ENCODE assay signal across 31 cellular contexts in genomic region chr14:100202712-100203111, GRCh38. TPM values are rescaled to one million over a fixed set of nuclear protein-coding genes. Genes with fewer than 3 reads are reported as not detected.
"Had no signal": no experiment of that assay in that cellular context is flagged by ENCODE, and none has a peak within 500 bp of the region (broad histone marks: within the 10 kb centered on the region; RNA-seq: fewer than 3 reads in every experiment).

No MANE protein-coding gene starts in this region.

- H3K27ac Mint-ChIP-seq: naive thymus-derived CD8-positive, alpha-beta T cell; natural killer cell treated with Interleukin-12 subunit alpha and Interleukin-12 subunit beta and Interleukin-15 and Interleukin-18, amount 100 ng/mL, for 72 hours; nephron progenitor cell; stimulated activated memory B cell treated with anti-CD40 and anti-IgM and Interleukin-4, amounts not matched to agents 10 μg/mL and 1 μg/mL and 100 μg/mL, for 72 hours; stimulated activated naive CD8-positive, alpha-beta T cell treated with anti-CD3 and anti-CD28 coated beads, Interleukin-15, amount 100 ng/mL, for 72 hours; type B pancreatic cell had no signal

- H3K36me3 ChIP-seq: neutrophil, pancreas, prostate gland, right atrium auricular region, spleen, suprapubic skin, tibial artery, transverse colon, upper lobe of right lung, uterus had no signal

- H3K27me3 Mint-ChIP-seq: stimulated activated memory B cell treated with anti-CD40 and anti-IgM and Interleukin-4, amounts not matched to agents 10 μg/mL and 1 μg/mL and 100 μg/mL, for 72 hours; stimulated activated naive CD8-positive, alpha-beta T cell treated with anti-CD3 and anti-CD28 coated beads, Interleukin-15, amount 100 ng/mL, for 72 hours; type B pancreatic cell had no signal

- DNase-seq: naive thymus-derived CD8-positive, alpha-beta T cell; nephron progenitor cell; nucleus accumbens; pancreas; retina; spleen; stimulated activated CD4-positive, alpha-beta T cell treated with anti-CD3 and anti-CD28 coated beads, Interleukin-12 subunit alpha, Interleukin-12 subunit beta, amount 100 ng/mL, for 4 hours; stimulated activated CD4-positive, alpha-beta T cell treated with anti-CD3 and anti-CD28 coated beads, Interleukin-1b, Interleukin-23, amount 100 ng/mL, for 48 hours; stimulated activated CD4-positive, alpha-beta T cell treated with anti-CD3 and anti-CD28 coated beads, Interleukin-4, amount 100 ng/mL, for 1 hour; stimulated activated CD4-positive, alpha-beta T cell treated with anti-CD3 and anti-CD28 coated beads, Interleukin-4, amount 100 ng/mL, for 4 hours; stimulated activated CD8-positive, alpha-beta memory T cell treated with anti-CD3 and anti-CD28 coated beads, Interleukin-4, amount 100 ng/mL, for 48 hours; stimulated activated naive CD4-positive, alpha-beta T cell; stimulated activated naive CD8-positive, alpha-beta T cell treated with anti-CD3 and anti-CD28 coated beads, Interleukin-15, amount 100 ng/mL, for 72 hours; stimulated activated naive CD8-positive, alpha-beta T cell treated with anti-CD3 and anti-CD28 coated beads, Interleukin-15, Interleukin-2, amounts not matched to agents 100 U/mL and 50 U/mL, for 24 hours; substantia nigra; testis; tibial artery; transverse colon; upper lobe of right lung; uterus had no signal

- H3K27me3 ChIP-seq: neutrophil, pancreas, right atrium auricular region, spleen, suprapubic skin, testis, tibial artery, transverse colon, upper lobe of right lung, uterus had no signal

- H3K27ac ChIP-seq: neutrophil, pancreas, prostate gland, right atrium auricular region, skin epidermis, spleen, suprapubic skin, testis, tibial artery, transverse colon, upper lobe of right lung, uterus had no signal

- H3K4me1 Mint-ChIP-seq: nephron progenitor cell; neural crest cell; stimulated activated memory B cell treated with anti-CD40 and anti-IgM and Interleukin-4, amounts not matched to agents 10 μg/mL and 1 μg/mL and 100 μg/mL, for 72 hours had no signal

- H3K4me2 ChIP-seq: smooth muscle cell had no signal

- ATAC-seq: naive thymus-derived CD8-positive, alpha-beta T cell; natural killer cell treated with Interleukin-12 subunit alpha and Interleukin-12 subunit beta and Interleukin-15 and Interleukin-18, amount 100 ng/mL, for 72 hours; pancreas; sciatic nerve; stimulated activated memory B cell treated with anti-CD40 and anti-IgM and Interleukin-4, amounts not matched to agents 10 μg/mL and 1 μg/mL and 100 μg/mL, for 72 hours; stimulated activated naive CD8-positive, alpha-beta T cell treated with anti-CD3 and anti-CD28 coated beads, Interleukin-15, amount 100 ng/mL, for 72 hours; stimulated activated naive CD8-positive, alpha-beta T cell treated with anti-CD3 and anti-CD28 coated beads, Interleukin-15, Interleukin-2, amounts not matched to agents 100 U/mL and 50 U/mL, for 24 hours; upper lobe of right lung had no signal

- H3K4me1 ChIP-seq: prostate gland, right atrium auricular region, spleen, testis, transverse colon, upper lobe of right lung, uterus had no signal

- H3K36me3 Mint-ChIP-seq: naive thymus-derived CD8-positive, alpha-beta T cell; natural killer cell treated with Interleukin-12 subunit alpha and Interleukin-12 subunit beta and Interleukin-15 and Interleukin-18, amount 100 ng/mL, for 72 hours; stimulated activated memory B cell treated with anti-CD40 and anti-IgM and Interleukin-4, amounts not matched to agents 10 μg/mL and 1 μg/mL and 100 μg/mL, for 72 hours had no signal

- H3K4me3 Mint-ChIP-seq: naive thymus-derived CD8-positive, alpha-beta T cell; natural killer cell treated with Interleukin-12 subunit alpha and Interleukin-12 subunit beta and Interleukin-15 and Interleukin-18, amount 100 ng/mL, for 72 hours; nephron progenitor cell; neural crest cell; stimulated activated memory B cell treated with anti-CD40 and anti-IgM and Interleukin-4, amounts not matched to agents 10 μg/mL and 1 μg/mL and 100 μg/mL, for 72 hours; stimulated activated naive CD8-positive, alpha-beta T cell treated with anti-CD3 and anti-CD28 coated beads, Interleukin-15, amount 100 ng/mL, for 72 hours; type B pancreatic cell had no signal

- H3K4me3 ChIP-seq: pancreas, prostate gland, right atrium auricular region, skin epidermis, smooth muscle cell, spleen, suprapubic skin, testis, tibial artery, transverse colon, upper lobe of right lung, uterus had no signal

- H3K9me3 Mint-ChIP-seq: naive thymus-derived CD8-positive, alpha-beta T cell; natural killer cell treated with Interleukin-12 subunit alpha and Interleukin-12 subunit beta and Interleukin-15 and Interleukin-18, amount 100 ng/mL, for 72 hours; stimulated activated memory B cell treated with anti-CD40 and anti-IgM and Interleukin-4, amounts not matched to agents 10 μg/mL and 1 μg/mL and 100 μg/mL, for 72 hours; type B pancreatic cell had no signal

- FAIRE-seq: pancreas had no signal

- H3K9me3 ChIP-seq: neutrophil, pancreas, prostate gland, right atrium auricular region, spleen, suprapubic skin, testis, tibial artery, transverse colon, upper lobe of right lung, uterus had no signal

RNA-seq across cellular contexts. Expression of gene DEGS2, which starts 43.3 kb away (rescaled TPM):
- total RNA-seq: neural crest cell, right atrium auricular region had no signal
